In the genomic region with DNA sequence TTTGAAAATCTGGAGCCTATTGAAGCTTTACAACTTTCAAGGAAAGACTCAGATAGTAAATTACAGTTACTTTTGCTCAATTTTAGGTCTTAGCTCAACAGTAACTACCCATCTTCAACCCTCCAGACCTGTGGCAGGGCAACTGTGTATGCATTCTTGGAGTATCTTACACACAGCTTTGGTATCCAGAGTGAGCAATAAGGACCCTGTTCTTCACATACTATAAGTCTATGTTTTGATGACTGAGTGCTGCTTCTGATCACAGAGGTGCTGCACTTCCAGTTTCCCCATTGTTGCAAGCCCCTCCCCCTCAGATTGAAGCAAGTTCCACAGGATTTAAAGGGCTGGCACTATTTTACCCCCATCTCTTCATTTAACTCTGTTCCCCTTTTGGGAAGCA, we compare ENCODE assay signal across 1 cellular context.
TF ChIP-seq lines count a peak whose summit lies in the region.

No MANE protein-coding gene starts in this region.

TF ChIP-seq in GM23338, 12 proteins besides CTCF, POLR2A, EP300 and RAD21 (continued from another document):
- no peak for TF ChIP-seq NANOG (IDR thresholded peaks at IDR 0.05; ENCODE audit: borderline replicate concordance)
- TF ChIP-seq CREB1 (CRISPR knock-in tag; IDR thresholded peaks at IDR 0.05; ENCODE audit: low read depth) = no peak
- TF ChIP-seq JUNB (IDR thresholded peaks at IDR 0.05; ENCODE audit: unreplicated experiment) = no peak
- TF ChIP-seq, protein P1, sequence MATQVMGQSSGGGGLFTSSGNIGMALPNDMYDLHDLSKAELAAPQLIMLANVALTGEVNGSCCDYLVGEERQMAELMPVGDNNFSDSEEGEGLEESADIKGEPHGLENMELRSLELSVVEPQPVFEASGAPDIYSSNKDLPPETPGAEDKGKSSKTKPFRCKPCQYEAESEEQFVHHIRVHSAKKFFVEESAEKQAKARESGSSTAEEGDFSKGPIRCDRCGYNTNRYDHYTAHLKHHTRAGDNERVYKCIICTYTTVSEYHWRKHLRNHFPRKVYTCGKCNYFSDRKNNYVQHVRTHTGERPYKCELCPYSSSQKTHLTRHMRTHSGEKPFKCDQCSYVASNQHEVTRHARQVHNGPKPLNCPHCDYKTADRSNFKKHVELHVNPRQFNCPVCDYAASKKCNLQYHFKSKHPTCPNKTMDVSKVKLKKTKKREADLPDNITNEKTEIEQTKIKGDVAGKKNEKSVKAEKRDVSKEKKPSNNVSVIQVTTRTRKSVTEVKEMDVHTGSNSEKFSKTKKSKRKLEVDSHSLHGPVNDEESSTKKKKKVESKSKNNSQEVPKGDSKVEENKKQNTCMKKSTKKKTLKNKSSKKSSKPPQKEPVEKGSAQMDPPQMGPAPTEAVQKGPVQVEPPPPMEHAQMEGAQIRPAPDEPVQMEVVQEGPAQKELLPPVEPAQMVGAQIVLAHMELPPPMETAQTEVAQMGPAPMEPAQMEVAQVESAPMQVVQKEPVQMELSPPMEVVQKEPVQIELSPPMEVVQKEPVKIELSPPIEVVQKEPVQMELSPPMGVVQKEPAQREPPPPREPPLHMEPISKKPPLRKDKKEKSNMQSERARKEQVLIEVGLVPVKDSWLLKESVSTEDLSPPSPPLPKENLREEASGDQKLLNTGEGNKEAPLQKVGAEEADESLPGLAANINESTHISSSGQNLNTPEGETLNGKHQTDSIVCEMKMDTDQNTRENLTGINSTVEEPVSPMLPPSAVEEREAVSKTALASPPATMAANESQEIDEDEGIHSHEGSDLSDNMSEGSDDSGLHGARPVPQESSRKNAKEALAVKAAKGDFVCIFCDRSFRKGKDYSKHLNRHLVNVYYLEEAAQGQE (IDR thresholded peaks at IDR 0.05; ENCODE audit: unreplicated experiment) = no peak
- no peak for TF ChIP-seq STAT1 (IDR thresholded peaks at IDR 0.05; ENCODE audit: unreplicated experiment)
- TF ChIP-seq EZH2phosphoT487 (IDR thresholded peaks at IDR 0.05; ENCODE audit: unreplicated experiment) = no peak
- no peak for TF ChIP-seq ZNF331 (CRISPR knock-in tag; IDR thresholded peaks at IDR 0.05; ENCODE audit: low read depth)
